In the genomic region with DNA sequence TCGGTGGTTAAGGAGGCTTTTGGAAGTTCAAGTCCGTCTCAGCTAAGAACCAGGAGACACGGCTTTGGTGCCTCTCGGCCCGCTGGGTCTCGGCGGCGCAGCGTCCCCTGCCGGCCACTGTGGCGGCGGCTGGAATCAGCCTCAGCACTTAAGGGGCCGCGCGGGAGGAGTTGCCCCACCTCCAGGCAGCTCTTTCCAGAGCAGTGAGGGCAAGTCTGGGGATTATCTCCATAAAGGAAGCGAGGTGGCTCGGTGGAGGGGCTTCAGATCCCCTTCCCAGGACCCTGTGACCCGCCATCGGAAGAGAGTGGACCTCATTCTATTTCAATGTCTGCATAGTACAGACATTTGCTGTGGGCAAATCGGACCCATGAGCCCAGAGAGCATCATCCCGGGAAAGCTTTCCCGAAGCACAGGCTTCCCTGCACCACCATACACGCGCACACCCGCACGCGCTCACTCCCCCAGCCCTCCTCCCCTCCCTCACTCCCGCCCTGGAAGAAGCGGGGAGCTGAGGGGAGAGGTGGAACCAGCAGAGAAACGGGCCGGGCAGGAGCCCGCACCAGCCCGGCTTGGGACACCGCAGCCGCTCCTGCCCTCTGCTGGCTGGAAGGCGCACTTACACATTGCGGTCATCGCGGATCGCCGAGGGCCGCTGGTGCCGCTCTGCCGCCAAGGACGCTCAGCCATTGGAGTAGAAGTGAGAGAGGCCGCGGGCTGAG, we compare ENCODE assay signal across 8 cellular contexts. TPM values are rescaled to one million over a fixed set of nuclear protein-coding genes. Genes with fewer than 3 reads are reported as not detected.
DNase-seq lines count a peak whose midpoint lies in the region; ATAC-seq and TF ChIP-seq lines count a peak whose summit lies in the region.

No MANE protein-coding gene starts in this region.

- H3K9me3 Mint-ChIP-seq in naive thymus-derived CD4-positive, alpha-beta T cell, result no peaks in the 10 kb centered on the region
- no peaks in the 10 kb centered on the region for H3K9me3 Mint-ChIP-seq in stimulated activated effector memory CD8-positive, alpha-beta T cell treated with anti-CD3 and anti-CD28 coated beads, Interleukin-12 subunit alpha, Interleukin-12 subunit beta, amount 100 ng/mL, for 72 hours

- H3K27me3 ChIP-seq in fibroblast of lung (ENCODE audit: control insufficient read depth, insufficient read depth, low read length), result peaks cover 11% of the 10 kb centered on the region
- H3K27me3 ChIP-seq in naive thymus-derived CD4-positive, alpha-beta T cell (ENCODE audit: control insufficient read depth in 2 of 2, insufficient read depth in 2 of 2, low read length in 2 of 2), result peaks cover 0 to 3% of the 10 kb centered on the region in 2 donors

- H3K4me3 ChIP-seq in fibroblast of lung (replicated peaks in 1 of 4; ENCODE audit: control extremely low read depth in 1 of 4, insufficient read depth in 1 of 4, low read depth in 3 of 4, low read length in 4 of 4), result peak overlapping the region; percentile 73 to 78 (median 74)
- H3K4me3 ChIP-seq in naive thymus-derived CD4-positive, alpha-beta T cell (ENCODE audit: low read length), result peak overlapping the region; percentile 92

- peak overlapping the region; percentile 6 for H3K27ac ChIP-seq in fibroblast of lung (ENCODE audit: insufficient read depth, low read length)
- H3K27ac ChIP-seq in naive thymus-derived CD4-positive, alpha-beta T cell (ENCODE audit: low read depth, low read length), result peak overlapping the region; percentile 25

- H2AFZ ChIP-seq in fibroblast of lung (ENCODE audit: low read length), result peak overlapping the region; percentile 99

- peaks cover 20 to 44% (median 25%) of the 10 kb centered on the region in 5 donors for H3K27me3 Mint-ChIP-seq in naive thymus-derived CD4-positive, alpha-beta T cell

- no peaks in the 10 kb centered on the region for H4K20me1 ChIP-seq in fibroblast of lung (ENCODE audit: control insufficient read depth, extremely low read depth, insufficient read depth, low read length)

- CTCF ChIA-PET in naive thymus-derived CD4-positive, alpha-beta T cell (lab: Charles Lee), result interaction anchor here (0.6 to 3.5 kb wide), 18 partner anchors 9 to 1565 kb away, joined by 3 to 21 read pairs (median 4); partner anchors contain the start of gene SLC39A2

- peaks cover 6% of the 10 kb centered on the region for H3K4me1 ChIP-seq in fibroblast of lung (ENCODE audit: control insufficient read depth, extremely low read depth, insufficient read depth, low read length)
- peaks cover 0 to 5% of the 10 kb centered on the region in 2 donors for H3K4me1 ChIP-seq in naive thymus-derived CD4-positive, alpha-beta T cell (ENCODE audit: control insufficient read depth in 2 of 2, insufficient read depth in 2 of 2, low read length in 2 of 2)

- H3K36me3 ChIP-seq in fibroblast of lung (ENCODE audit: control insufficient read depth, insufficient read depth, low read length), result no peaks in the 10 kb centered on the region
- no peaks in the 10 kb centered on the region for H3K36me3 ChIP-seq in naive thymus-derived CD4-positive, alpha-beta T cell (ENCODE audit: control insufficient read depth in 2 of 3, insufficient read depth in 3 of 3, low read length in 3 of 3)

- intact Hi-C loops in naive thymus-derived CD4-positive, alpha-beta T cell (cut with micrococcal nuclease), result loop anchor here (1.0 to 10.0 kb wide), 10 partner anchors 10 to 644 kb away; partner anchors contain the start of genes METTL17 (in 2 of the 2) and RNASE4 (in 1 of the 2)

- H3K9ac ChIP-seq in fibroblast of lung (ENCODE audit: insufficient read depth, low read length), result peak overlapping the region; percentile 21

- ATAC-seq in GM21529 (IDR thresholded peaks at IDR 0.05; ENCODE audit: unreplicated experiment), result peak; percentile 94
- ATAC-seq in naive thymus-derived CD4-positive, alpha-beta T cell, result peak; percentile 95
- ATAC-seq in stimulated activated effector memory CD8-positive, alpha-beta T cell treated with anti-CD3 and anti-CD28 coated beads, Interleukin-12 subunit alpha, Interleukin-12 subunit beta, amount 100 ng/mL, for 72 hours, result peak; percentile 90

- H3K4me1 Mint-ChIP-seq in naive thymus-derived CD4-positive, alpha-beta T cell, result peaks cover 5 to 17% (median 13%) of the 10 kb centered on the region in 7 donors
- H3K4me1 Mint-ChIP-seq in stimulated activated effector memory CD8-positive, alpha-beta T cell treated with anti-CD3 and anti-CD28 coated beads, Interleukin-12 subunit alpha, Interleukin-12 subunit beta, amount 100 ng/mL, for 72 hours, result peaks cover 13% of the 10 kb centered on the region

- peak overlapping the region; percentile 97 for H3K4me2 ChIP-seq in fibroblast of lung (ENCODE audit: extremely low read depth, insufficient read depth, low read length)

- H3K36me3 Mint-ChIP-seq in naive thymus-derived CD4-positive, alpha-beta T cell, result no peaks in the 10 kb centered on the region
- no peaks in the 10 kb centered on the region for H3K36me3 Mint-ChIP-seq in stimulated activated effector memory CD8-positive, alpha-beta T cell treated with anti-CD3 and anti-CD28 coated beads, Interleukin-12 subunit alpha, Interleukin-12 subunit beta, amount 100 ng/mL, for 72 hours

- DNase-seq in DMS153 treated with DMSO at 0.1 percent for 48 hours (lab: John Stamatoyannopoulos, UW; ENCODE audit: unreplicated experiment) (peak; percentile 60), HuH-7.5 (ENCODE audit: low spot score) (peak; percentile 69), fibroblast of lung (ENCODE audit: low read depth in 2 of 2) (peak; percentile 78 to 80)
- peak; percentile 89 to 91 for DNase-seq in activated T-cell treated with anti-CD3 and anti-CD28 coated beads, Interleukin-2, amount 50 U/mL, for 48 hours
- DNase-seq in naive thymus-derived CD4-positive, alpha-beta T cell, result peak; percentile 59 to 84 (median 74)
- peak; percentile 86 to 91 for DNase-seq in stimulated activated effector memory CD8-positive, alpha-beta T cell treated with anti-CD3 and anti-CD28 coated beads, Interleukin-12 subunit alpha, Interleukin-12 subunit beta, amount 100 ng/mL, for 72 hours (ENCODE audit: low spot score in 2 of 2)

- H3K79me2 ChIP-seq in fibroblast of lung (ENCODE audit: control insufficient read depth, insufficient read depth, low read length), result no peaks in the 10 kb centered on the region

- POLR2A ChIA-PET in naive thymus-derived CD4-positive, alpha-beta T cell (lab: Charles Lee), result interaction anchor here (0.7 to 1.1 kb wide), 4 partner anchors 11 to 190 kb away, joined by 3 to 7 read pairs (median 3); partner anchors contain the start of gene RNASE6

- H3K9me3 ChIP-seq in fibroblast of lung (ENCODE audit: control insufficient read depth, insufficient read depth, low read depth, low read length), result no peaks in the 10 kb centered on the region
- H3K9me3 ChIP-seq in naive thymus-derived CD4-positive, alpha-beta T cell (ENCODE audit: control insufficient read depth in 2 of 3, low read length in 3 of 3), result no peaks in the 10 kb centered on the region

- TF ChIP-seq CTCF in fibroblast of lung (conservative IDR thresholded peaks at IDR 0.05 in 1 of 2, IDR thresholded peaks at IDR 0.05 in 1 of 2; ENCODE audit: low read depth in 1 of 2, low read length in 2 of 2), result peak; percentile 93 to 97

- H3K4me3 Mint-ChIP-seq in naive thymus-derived CD4-positive, alpha-beta T cell, result peak overlapping the region; percentile 88 to 95 (median 92)
- peak overlapping the region; percentile 87 for H3K4me3 Mint-ChIP-seq in stimulated activated effector memory CD8-positive, alpha-beta T cell treated with anti-CD3 and anti-CD28 coated beads, Interleukin-12 subunit alpha, Interleukin-12 subunit beta, amount 100 ng/mL, for 72 hours

- H3K27ac Mint-ChIP-seq in naive thymus-derived CD4-positive, alpha-beta T cell, result peak overlapping the region in 5 of 9 donors; percentile 15 to 85 (median 60)
- H3K27ac Mint-ChIP-seq in stimulated activated effector memory CD8-positive, alpha-beta T cell treated with anti-CD3 and anti-CD28 coated beads, Interleukin-12 subunit alpha, Interleukin-12 subunit beta, amount 100 ng/mL, for 72 hours, result peak overlapping the region; percentile 56

RNA-seq across cellular contexts. Expression of gene RNASE2, which starts 15.9 kb away (rescaled TPM):
- polyA plus RNA-seq in PFSK-1 (2012; ENCODE audit: insufficient read length, low read depth), result not detected
- not detected in 2 replicates for total RNA-seq in fibroblast of lung
- not detected in 2 replicates for polyA plus RNA-seq in fibroblast of lung
- not detected in 2 replicates for polyA plus RNA-seq in fibroblast of lung (2012)
- polyA minus RNA-seq in fibroblast of lung (ENCODE audit: low replicate concordance), result not detected in 2 replicates
- total RNA-seq in naive thymus-derived CD4-positive, alpha-beta T cell, result 10 to 100 TPM in 1 of 5 experiments, 1 to 10 TPM in 1, not detected in 3; 2.5 to 22.4 TPM
- polyA plus RNA-seq in naive thymus-derived CD4-positive, alpha-beta T cell, result under 1 TPM in 1 of 2 donors, not detected in 1; 0.30 TPM

RNA-seq across cellular contexts. Expression of gene METTL17, which starts 18.6 kb away (rescaled TPM):
- polyA plus RNA-seq in PFSK-1 (2012; ENCODE audit: insufficient read length, low read depth), result 38.7 TPM
- total RNA-seq in fibroblast of lung, result 28.4 and 31.6 TPM in 2 replicates
- polyA plus RNA-seq in fibroblast of lung, result 47.7 and 48.5 TPM in 2 replicates
- 22.8 and 29.5 TPM in 2 replicates for polyA plus RNA-seq in fibroblast of lung (2012)
- polyA minus RNA-seq in fibroblast of lung (ENCODE audit: low replicate concordance), result 16.9 and 28.0 TPM in 2 replicates
- 100 to 1,000 TPM in 2 of 5 experiments, 10 to 100 TPM in 3; 75.4 to 129 (median 96.7) TPM for total RNA-seq in naive thymus-derived CD4-positive, alpha-beta T cell
- polyA plus RNA-seq in naive thymus-derived CD4-positive, alpha-beta T cell, result 10 to 100 TPM; 41.7 to 47.6 TPM

RNA-seq across cellular contexts. Expression of gene SLC39A2, which starts 27.9 kb away (rescaled TPM):
- not detected for polyA plus RNA-seq in PFSK-1 (2012; ENCODE audit: insufficient read length, low read depth)
- total RNA-seq in fibroblast of lung, result 0.17 and 0.26 TPM in 2 replicates
- not detected in 2 replicates for polyA plus RNA-seq in fibroblast of lung
- not detected in 2 replicates for polyA plus RNA-seq in fibroblast of lung (2012)
- polyA minus RNA-seq in fibroblast of lung (ENCODE audit: low replicate concordance), result not detected in 2 replicates
- total RNA-seq in naive thymus-derived CD4-positive, alpha-beta T cell, result under 1 TPM in 2 of 5 experiments, not detected in 3; 0.36 to 0.81 TPM
- not detected for polyA plus RNA-seq in naive thymus-derived CD4-positive, alpha-beta T cell

RNA-seq across cellular contexts. Expression of gene NDRG2, which starts 53.7 kb away (rescaled TPM):
- 6.2 TPM for polyA plus RNA-seq in PFSK-1 (2012; ENCODE audit: insufficient read length, low read depth)
- 0.50 and 1.8 TPM in 2 replicates for total RNA-seq in fibroblast of lung
- 0.32 and 0.34 TPM in 2 replicates for polyA plus RNA-seq in fibroblast of lung
- 0.14 and 0.17 TPM in 2 replicates for polyA plus RNA-seq in fibroblast of lung (2012)
- not detected in 2 replicates for polyA minus RNA-seq in fibroblast of lung (ENCODE audit: low replicate concordance)
- total RNA-seq in naive thymus-derived CD4-positive, alpha-beta T cell, result 10 to 100 TPM in 4 of 5 experiments, 1 to 10 TPM in 1; 5.9 to 39.9 (median 35.2) TPM
- 10 to 100 TPM; 29.2 to 35.1 TPM for polyA plus RNA-seq in naive thymus-derived CD4-positive, alpha-beta T cell

RNA-seq across cellular contexts. Expression of gene TPPP2, which starts 58.9 kb away (rescaled TPM):
- not detected for polyA plus RNA-seq in PFSK-1 (2012; ENCODE audit: insufficient read length, low read depth)
- not detected in 2 replicates for total RNA-seq in fibroblast of lung
- not detected in 2 replicates for polyA plus RNA-seq in fibroblast of lung
- not detected in 2 replicates for polyA plus RNA-seq in fibroblast of lung (2012)
- not detected in 2 replicates for polyA minus RNA-seq in fibroblast of lung (ENCODE audit: low replicate concordance)
- not detected for total RNA-seq in naive thymus-derived CD4-positive, alpha-beta T cell
- not detected for polyA plus RNA-seq in naive thymus-derived CD4-positive, alpha-beta T cell

Comparison
In these comparisons a context has a peak if more than half of its experiments do, and no peak if none do; other contexts are left out.
1. Peak in every context shown above with its lines: DNase-seq, ATAC-seq, H3K4me3 ChIP-seq and H3K27ac ChIP-seq.